17 cellular contexts compared by ENCODE assay signal in genomic region chr4:76373919-76374552, GRCh38. TPM values are rescaled to one million over a fixed set of nuclear protein-coding genes. Genes with fewer than 3 reads are reported as not detected.
DNase-seq lines count a peak whose midpoint lies in the region; ATAC-seq and TF ChIP-seq lines count a peak whose summit lies in the region.
"Had no signal": no experiment of that assay in that cellular context is flagged by ENCODE, and none has a peak within 500 bp of the region (broad histone marks: within the 10 kb centered on the region; RNA-seq: fewer than 3 reads in every experiment).

No MANE protein-coding gene starts in this region.

- WGBS in mammary epithelial cell (ENCODE audit: low coverage, missing lambda C conversion rate) = 36% methylated on average over 6 of the region's 6 CpGs

- TF ChIP-seq CTCF in AG10803 (conservative IDR thresholded peaks at IDR 0.05; ENCODE audit: low read length) (no peak), mammary epithelial cell (conservative IDR thresholded peaks at IDR 0.05 in 1 of 2, IDR thresholded peaks at IDR 0.05 in 1 of 2; ENCODE audit: extremely low read depth in 1 of 2, insufficient read depth in 1 of 2, low read depth in 1 of 2, low read length in 2 of 2) (no peak)

- CTCF ChIA-PET in mammary epithelial cell (lab: Charles Lee; ENCODE audit: low non-redundant PET) = interaction anchor here (1.2 kb wide), 1 partner anchor 61 kb away, joined by 3 read pairs; no protein-coding TSS in a partner anchor

- no peak for ATAC-seq in GM19351 (IDR thresholded peaks at IDR 0.05; ENCODE audit: unreplicated experiment)

- H3K27me3 ChIP-seq in MG63 (no peaks in the 10 kb centered on the region), mammary epithelial cell (ENCODE audit: insufficient read depth, low read length) (no peaks in the 10 kb centered on the region)
- H3K27me3 ChIP-seq: colonic mucosa, tibial artery had no signal

- H3K4me2 ChIP-seq in mammary epithelial cell (ENCODE audit: insufficient read depth, low read depth, low read length) = peak overlapping the region; percentile 64

- H2AFZ ChIP-seq in mammary epithelial cell (ENCODE audit: low read depth, low read length) = peak overlapping the region; percentile 61

- BruUV-seq in mammary epithelial cell (replicated peaks; lab: Mats Ljungman, UMichigan) = no TSS peak

- peaks cover 8% of the 10 kb centered on the region for H3K4me1 ChIP-seq in mammary epithelial cell (ENCODE audit: insufficient read depth, low read length)
- H3K4me1 ChIP-seq: colonic mucosa had no signal

- no peaks in the 10 kb centered on the region for H3K79me2 ChIP-seq in mammary epithelial cell (ENCODE audit: insufficient read depth, low read length)

- no peaks in the 10 kb centered on the region for H4K20me1 ChIP-seq in mammary epithelial cell (ENCODE audit: insufficient read depth, low read length)

- H3K36me3 ChIP-seq in MG63 (no peaks in the 10 kb centered on the region), mammary epithelial cell (ENCODE audit: insufficient read depth, low read length) (no peaks in the 10 kb centered on the region)
- H3K36me3 ChIP-seq: colonic mucosa, tibial artery had no signal

- dilution Hi-C loops in mammary epithelial cell (cut with HindIII; ENCODE audit: low sequenced_read_pairs) = no loop called here

- DNase-seq in AG10803 (ENCODE audit: low read depth) = peak; percentile 19
- DNase-seq in MG63 = peak; percentile 44
- DNase-seq in mammary epithelial cell = peak; percentile 66
- DNase-seq in kidney tubule cell (ENCODE audit: low spot score) = peak; percentile 30
- DNase-seq in HT-29 (ENCODE audit: low spot score) = no peak
- no peak for DNase-seq in substantia nigra (lab: John Stamatoyannopoulos, UW)
- no peak for DNase-seq in HPDE6-E6E7 (ENCODE audit: extremely low spot score)
- DNase-seq: activated CD4-positive, alpha-beta T cell treated with anti-CD3 and anti-CD28 coated beads for 48 hours; colonic mucosa; DMS153; NCI-H187; NCI-H526 treated with DMSO at 0.1 percent for 48 hours had no signal

- no peaks in the 10 kb centered on the region for H3K9me3 ChIP-seq in MG63
- H3K9me3 ChIP-seq in mammary epithelial cell (replicated peaks; ENCODE audit: insufficient read depth, low read length) = no peaks in the 10 kb centered on the region
- H3K9me3 ChIP-seq: colonic mucosa, tibial artery had no signal

- in situ Hi-C loops in mammary epithelial cell (cut with MboI; ENCODE audit: low sequenced_read_pairs in 2 of 2) = no loop called here

- H3K27ac ChIP-seq in mammary epithelial cell (ENCODE audit: insufficient read depth, low read depth, low read length) (peak overlapping the region; percentile 51), substantia nigra (ENCODE audit: low read depth, low read length, poor library complexity, severe bottlenecking) (no peak overlapping the region)
- H3K27ac ChIP-seq: colonic mucosa, RWPE1, tibial artery had no signal

- no peak overlapping the region for H3K4me3 ChIP-seq in AG10803 (ENCODE audit: low read length)
- H3K4me3 ChIP-seq in MG63 = no peak overlapping the region
- peak overlapping the region in 1 of 3 experiments; percentile 17 for H3K4me3 ChIP-seq in mammary epithelial cell (replicated peaks in 1 of 3; ENCODE audit: insufficient read depth in 1 of 3, low read depth in 2 of 3, low read length in 3 of 3)
- H3K4me3 ChIP-seq: colonic mucosa, tibial artery had no signal

- intact Hi-C loops in mammary epithelial cell (cut with micrococcal nuclease) = no loop called here

- no peak overlapping the region for H3K9ac ChIP-seq in mammary epithelial cell (ENCODE audit: insufficient read depth, low read length)

RNA-seq across cellular contexts. Expression of gene CCDC158, which starts 46.9 kb away (rescaled TPM):
- not detected in 2 replicates for total RNA-seq in MG63 (2014; rRNA removed; shearing (Covaris generic); ENCODE audit: low replicate concordance)
- total RNA-seq in mammary epithelial cell = 1 to 10 TPM in 1 of 2 donors, not detected in 1; 3.0 TPM
- polyA plus RNA-seq in mammary epithelial cell = 0.02 TPM
- polyA minus RNA-seq in mammary epithelial cell = not detected
- not detected in 2 replicates for total RNA-seq in HT-29 (2014; rRNA removed; shearing (Covaris generic))
- total RNA-seq: colonic mucosa, mononuclear cell had no signal
- polyA plus RNA-seq: IgD-negative memory B cell had no signal

Comparison
In these comparisons a context has a peak if more than half of its experiments do, and no peak if none do; other contexts are left out.
1. DNase-seq: peak in AG10803 (single experiment), MG63 (single experiment), mammary epithelial cell (single experiment) and kidney tubule cell (single experiment); none in HT-29 (single experiment), substantia nigra (0 of 49) and HPDE6-E6E7 (single experiment).